Comparison of ENCODE assay signal across 8 cellular contexts in genomic region chr3:48428863-48429415, GRCh38. TPM values are rescaled to one million over a fixed set of nuclear protein-coding genes. Genes with fewer than 3 reads are reported as not detected.
DNase-seq lines count a peak whose midpoint lies in the region; ATAC-seq and TF ChIP-seq lines count a peak whose summit lies in the region.

No MANE protein-coding gene starts in this region.

- H3K36me3 ChIP-seq in mucosa of stomach (ENCODE audit: control insufficient read depth, insufficient read depth, low read length) = no peaks in the 10 kb centered on the region
- H3K36me3 ChIP-seq in aorta (ENCODE audit: control insufficient read depth in 1 of 2, insufficient read depth in 2 of 2, low read length in 1 of 2) = peaks cover 0 to 1% of the 10 kb centered on the region in 2 donors

- CTCF ChIA-PET in RWPE1 (lab: Yijun Ruan, JAX) = no interaction called here

- H3K27ac ChIP-seq in RWPE1 (peak overlapping the region; percentile 99), aorta (ENCODE audit: low read depth in 1 of 2, low read length in 2 of 2) (peak overlapping the region; percentile 85 to 87)

- DNase-seq in AG10803 (ENCODE audit: low read depth) (no peak), RWPE1 (ENCODE audit: low spot score) (no peak), epithelial cell of proximal tubule (ENCODE audit: low read depth) (no peak), aorta (peak in 1 of 2 donors; percentile 86), posterior vena cava (ENCODE audit: low spot score) (no peak)

- H3K9me3 ChIP-seq in mucosa of stomach (ENCODE audit: control insufficient read depth, low read length) (no peaks in the 10 kb centered on the region), aorta (ENCODE audit: control insufficient read depth, low read length) (no peaks in the 10 kb centered on the region)

- intact Hi-C loops in aorta (cut with DNase I) (no loop called here), posterior vena cava (cut with DNase I) (no loop called here)

- H3K9ac ChIP-seq in mucosa of stomach (ENCODE audit: low read length) = peak overlapping the region; percentile 77

- POLR2A ChIA-PET in RWPE1 (lab: Yijun Ruan, JAX; ENCODE audit: low non-redundant PET) = interaction anchor here (0.6 kb wide), 1 partner anchor 10 kb away, joined by 3 read pairs; no protein-coding TSS in a partner anchor

- ATAC-seq in GM21390 (IDR thresholded peaks at IDR 0.05; ENCODE audit: unreplicated experiment) (peak; percentile 51), aorta (ENCODE audit: low FRiP score) (peak; percentile 62), GM21717 (IDR thresholded peaks at IDR 0.05; ENCODE audit: unreplicated experiment) (no peak)

- TF ChIP-seq CTCF in AG10803 (conservative IDR thresholded peaks at IDR 0.05; ENCODE audit: low read length) (no peak), RWPE1 (conservative IDR thresholded peaks at IDR 0.05; ENCODE audit: low read depth) (no peak), epithelial cell of proximal tubule (conservative IDR thresholded peaks at IDR 0.05; ENCODE audit: low read depth, low read length) (no peak)

- peak overlapping the region; percentile 68 for H3K4me3 ChIP-seq in AG10803 (ENCODE audit: low read length)
- H3K4me3 ChIP-seq in epithelial cell of proximal tubule (ENCODE audit: low read depth, low read length) = peak overlapping the region; percentile 79
- H3K4me3 ChIP-seq in mucosa of stomach (ENCODE audit: low read length) = peak overlapping the region; percentile 39
- H3K4me3 ChIP-seq in aorta (ENCODE audit: low read length in 2 of 2) = peak overlapping the region; percentile 77 to 94

- H3K27me3 ChIP-seq in mucosa of stomach (ENCODE audit: control insufficient read depth, insufficient read depth, low read length) (no peaks in the 10 kb centered on the region), aorta (ENCODE audit: control insufficient read depth in 1 of 2, insufficient read depth in 2 of 2, low read length in 1 of 2) (no peaks in the 10 kb centered on the region)

- H3K4me1 ChIP-seq in mucosa of stomach (ENCODE audit: control insufficient read depth, insufficient read depth, low read length) (peaks cover 62% of the 10 kb centered on the region), aorta (ENCODE audit: control insufficient read depth in 1 of 2, insufficient read depth in 2 of 2, low read length in 2 of 2) (no peaks in the 10 kb centered on the region)

- WGBS in aorta, 2 donors = 0 to 1% methylated on average over 62 to 65 of the region's 65 CpGs

RNA-seq across cellular contexts. Expression of gene PLXNB1, which starts 0.9 kb away (rescaled TPM):
- total RNA-seq in epithelial cell of proximal tubule = 75.7 and 106 TPM in 2 replicates
- 100 to 1,000 TPM in 1 of 2 donors, 10 to 100 TPM in 1; 69.9 to 115 TPM for total RNA-seq in aorta
- polyA plus RNA-seq in aorta = 100 to 1,000 TPM in 1 of 2 donors, 10 to 100 TPM in 1; 26.3 to 235 TPM
- 10 to 100 TPM; 76.4 to 76.7 TPM for total RNA-seq in posterior vena cava

RNA-seq across cellular contexts. Expression of gene CCDC51, which starts 11.0 kb away (rescaled TPM):
- total RNA-seq in epithelial cell of proximal tubule (22.0 and 26.9 TPM in 2 replicates), aorta (1 to 10 TPM; 6.4 to 6.7 TPM), posterior vena cava (10 to 100 TPM; 13.0 to 16.2 TPM)
- polyA plus RNA-seq in aorta = 10 to 100 TPM in 1 of 2 donors, 1 to 10 TPM in 1; 9.5 to 12.7 TPM

RNA-seq across cellular contexts. Expression of gene TMA7, which starts 11.1 kb away (rescaled TPM):
- total RNA-seq in epithelial cell of proximal tubule (573 and 687 TPM in 2 replicates), aorta (100 to 1,000 TPM; 114 to 128 TPM), posterior vena cava (100 to 1,000 TPM; 112 to 178 TPM)
- polyA plus RNA-seq in aorta = 100 to 1,000 TPM; 302 to 686 TPM

RNA-seq across cellular contexts. Expression of gene ATRIP, which starts 17.6 kb away (rescaled TPM):
- total RNA-seq in epithelial cell of proximal tubule (5.9 and 9.8 TPM in 2 replicates), aorta (1 to 10 TPM; 5.0 to 6.3 TPM), posterior vena cava (1 to 10 TPM; 6.2 to 6.3 TPM)
- polyA plus RNA-seq in aorta = 1 to 10 TPM; 4.0 to 7.5 TPM

RNA-seq across cellular contexts. Expression of gene FBXW12, which starts 56.9 kb away (rescaled TPM):
- total RNA-seq in epithelial cell of proximal tubule (0.23 TPM in 1 of 2 replicates, not detected in the other), aorta (not detected), posterior vena cava (not detected)
- polyA plus RNA-seq in aorta = not detected
